In the genomic region with DNA sequence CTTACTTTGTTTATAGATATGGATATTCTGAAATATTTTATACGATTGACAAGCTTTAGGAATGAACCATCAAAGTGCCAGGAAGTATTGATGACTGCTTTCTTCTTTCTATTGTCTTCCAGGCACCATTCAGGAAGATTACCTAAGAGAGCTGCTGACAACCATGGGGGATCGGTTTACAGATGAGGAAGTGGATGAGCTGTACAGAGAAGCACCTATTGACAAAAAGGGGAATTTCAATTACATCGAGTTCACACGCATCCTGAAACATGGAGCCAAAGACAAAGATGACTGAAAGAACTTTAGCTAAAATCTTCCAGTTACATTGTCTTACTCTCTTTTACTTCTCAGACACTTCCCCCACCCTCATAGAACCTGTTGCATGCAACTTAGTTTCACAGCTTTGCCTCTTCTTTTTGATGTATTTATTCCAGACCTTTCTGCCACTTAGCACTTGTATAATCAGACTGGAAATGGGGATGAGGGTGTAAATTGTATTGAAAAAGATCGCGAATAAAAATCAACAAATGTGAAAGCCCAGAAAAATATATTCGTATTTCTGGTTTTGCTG, we compare ENCODE assay signal across 8 cellular contexts. TPM values are rescaled to one million over a fixed set of nuclear protein-coding genes. Genes with fewer than 3 reads are reported as not detected.
DNase-seq lines count a peak whose midpoint lies in the region; ATAC-seq and TF ChIP-seq lines count a peak whose summit lies in the region.
"Not testable (repeated sequence)": the region's sequence is repeated elsewhere in the genome, so short reads cannot be mapped to it uniquely, and the experiment has no call there.

No MANE protein-coding gene starts in this region.

- POLR2A ChIA-PET in Caco-2 (lab: Charles Lee) = not testable (repeated sequence)

- DNase-seq in Caco-2; T-helper 17 cell; activated naive CD4-positive, alpha-beta T cell treated with anti-CD3 and anti-CD28 coated beads, Interleukin-2, amount 50 U/mL, for 72 hours (ENCODE audit: low spot score in 2 of 2); epithelial cell of prostate (ENCODE audit: low read depth, low spot score); stimulated activated naive B cell treated with anti-CD40 and anti-IgM and Interleukin-4, amounts not matched to agents 10 μg/mL and 1 μg/mL and 100 μg/mL, for 72 hours: not testable (repeated sequence)
- DNase-seq in NCI-H510A treated with DMSO at 0.1 percent for 48 hours (lab: John Stamatoyannopoulos, UW) = peak; percentile 20

- CTCF ChIA-PET in Caco-2 (lab: Charles Lee) = not testable (repeated sequence)

- H3K27me3 Mint-ChIP-seq in Caco-2 (ENCODE audit: insufficient read depth, unreplicated experiment); T-helper 17 cell; stimulated activated naive B cell treated with anti-CD40 and anti-IgM and Interleukin-4, amounts not matched to agents 10 μg/mL and 1 μg/mL and 100 μg/mL, for 72 hours: not testable (repeated sequence)

- BruUV-seq in Caco-2 (replicated peaks; lab: Mats Ljungman, UMichigan) = TSS peak; percentile 85

- intact Hi-C loops in Caco-2 (cut with micrococcal nuclease; ENCODE audit: unreplicated experiment) = not testable (repeated sequence)

- peaks cover 83% of the 10 kb centered on the region for H3K36me3 Mint-ChIP-seq in Caco-2 (ENCODE audit: insufficient read depth, unreplicated experiment)
- H3K36me3 Mint-ChIP-seq in T-helper 17 cell (ENCODE audit: low read depth) = not testable (repeated sequence)
- H3K36me3 Mint-ChIP-seq in activated naive CD4-positive, alpha-beta T cell treated with anti-CD3 and anti-CD28 coated beads, Interleukin-2, amount 50 U/mL, for 72 hours = peaks cover 6 to 23% of the 10 kb centered on the region in 2 donors
- peaks cover 22 to 41% of the 10 kb centered on the region in 2 donors for H3K36me3 Mint-ChIP-seq in stimulated activated naive B cell treated with anti-CD40 and anti-IgM and Interleukin-4, amounts not matched to agents 10 μg/mL and 1 μg/mL and 100 μg/mL, for 72 hours

- ATAC-seq in GM18907 (IDR thresholded peaks at IDR 0.05; ENCODE audit: unreplicated experiment) = peak; percentile 42
- ATAC-seq in HG03432 (IDR thresholded peaks at IDR 0.05; ENCODE audit: unreplicated experiment) = peak; percentile 39
- not testable (repeated sequence) for ATAC-seq in T-helper 17 cell
- ATAC-seq in activated naive CD4-positive, alpha-beta T cell treated with anti-CD3 and anti-CD28 coated beads, Interleukin-2, amount 50 U/mL, for 72 hours = peak in 1 of 2 donors; percentile 33
- ATAC-seq in stimulated activated naive B cell treated with anti-CD40 and anti-IgM and Interleukin-4, amounts not matched to agents 10 μg/mL and 1 μg/mL and 100 μg/mL, for 72 hours (replicated peaks) = peak; percentile 38 to 49

- H3K4me1 ChIP-seq in Caco-2 = not testable (repeated sequence)

- H3K27ac Mint-ChIP-seq in Caco-2 (ENCODE audit: unreplicated experiment) = not testable (repeated sequence)
- H3K27ac Mint-ChIP-seq in T-helper 17 cell = peak overlapping the region; percentile 54
- H3K27ac Mint-ChIP-seq in activated naive CD4-positive, alpha-beta T cell treated with anti-CD3 and anti-CD28 coated beads, Interleukin-2, amount 50 U/mL, for 72 hours = peak overlapping the region; percentile 38 to 41
- peak overlapping the region; percentile 52 for H3K27ac Mint-ChIP-seq in stimulated activated naive B cell treated with anti-CD40 and anti-IgM and Interleukin-4, amounts not matched to agents 10 μg/mL and 1 μg/mL and 100 μg/mL, for 72 hours

- H3K4me1 Mint-ChIP-seq in Caco-2 (ENCODE audit: low read depth, unreplicated experiment) (peaks cover 19% of the 10 kb centered on the region), T-helper 17 cell (peaks cover 24% of the 10 kb centered on the region)
- peaks cover 20 to 40% of the 10 kb centered on the region in 2 donors for H3K4me1 Mint-ChIP-seq in stimulated activated naive B cell treated with anti-CD40 and anti-IgM and Interleukin-4, amounts not matched to agents 10 μg/mL and 1 μg/mL and 100 μg/mL, for 72 hours

- peak overlapping the region; percentile 10 for H3K27ac ChIP-seq in epithelial cell of prostate

- H3K27me3 ChIP-seq in Caco-2 (replicated peaks; ENCODE audit: control insufficient read depth, insufficient read depth, low read length) = not testable (repeated sequence)

- H3K9me3 ChIP-seq in Caco-2; T-helper 17 cell (ENCODE audit: control insufficient read depth, low read length, poor library complexity, severe bottlenecking): not testable (repeated sequence)

- H3K4me3 Mint-ChIP-seq in Caco-2 (ENCODE audit: unreplicated experiment); T-helper 17 cell: not testable (repeated sequence)
- H3K4me3 Mint-ChIP-seq in stimulated activated naive B cell treated with anti-CD40 and anti-IgM and Interleukin-4, amounts not matched to agents 10 μg/mL and 1 μg/mL and 100 μg/mL, for 72 hours = peak overlapping the region in 1 of 2 donors; percentile 1

- not testable (repeated sequence) for H3K9me3 Mint-ChIP-seq in Caco-2 (ENCODE audit: unreplicated experiment); activated naive CD4-positive, alpha-beta T cell treated with anti-CD3 and anti-CD28 coated beads, Interleukin-2, amount 50 U/mL, for 72 hours; stimulated activated naive B cell treated with anti-CD40 and anti-IgM and Interleukin-4, amounts not matched to agents 10 μg/mL and 1 μg/mL and 100 μg/mL, for 72 hours

- not testable (repeated sequence) for TF ChIP-seq CTCF in Caco-2 (IDR thresholded peaks at IDR 0.05; ENCODE audit: insufficient read depth in 1 of 2, low read depth in 1 of 2, low read length in 1 of 2, severe bottlenecking in 1 of 2, unreplicated experiment in 1 of 2)

- H3K4me3 ChIP-seq in Caco-2 (ENCODE audit: low read depth, low read length) = not testable (repeated sequence)

- not testable (repeated sequence) for H3K36me3 ChIP-seq in Caco-2 (ENCODE audit: control insufficient read depth, insufficient read depth, low read length)

RNA-seq across cellular contexts. Expression of gene MYL12B, which starts 15.8 kb away (rescaled TPM):
- total RNA-seq in Caco-2 (2022) (457 and 467 TPM in 2 replicates), T-helper 17 cell (100 to 1,000 TPM; 172 to 178 TPM)
- total RNA-seq in activated naive CD4-positive, alpha-beta T cell treated with anti-CD3 and anti-CD28 coated beads, Interleukin-2, amount 50 U/mL, for 72 hours = 100 to 1,000 TPM; 294 to 358 TPM

RNA-seq across cellular contexts. Expression of gene MYL12A, which starts 30.1 kb away (rescaled TPM):
- total RNA-seq in Caco-2 (2022) (272 and 276 TPM in 2 replicates), T-helper 17 cell (100 to 1,000 TPM; 480 to 500 TPM)
- 100 to 1,000 TPM; 485 to 498 TPM for total RNA-seq in activated naive CD4-positive, alpha-beta T cell treated with anti-CD3 and anti-CD28 coated beads, Interleukin-2, amount 50 U/mL, for 72 hours

RNA-seq across cellular contexts. Expression of gene MYOM1, which starts 58.0 kb away (rescaled TPM):
- 0.41 and 0.49 TPM in 2 replicates for total RNA-seq in Caco-2 (2022)
- total RNA-seq in T-helper 17 cell = 1 to 10 TPM in 1 of 2 donors, under 1 TPM in 1; 0.92 to 3.2 TPM
- 1 to 10 TPM; 1.8 to 1.9 TPM for total RNA-seq in activated naive CD4-positive, alpha-beta T cell treated with anti-CD3 and anti-CD28 coated beads, Interleukin-2, amount 50 U/mL, for 72 hours
